Comparison of ENCODE assay signal across 27 cellular contexts in genomic region chr11:10274726-10275125, GRCh38. TPM values are rescaled to one million over a fixed set of nuclear protein-coding genes. Genes with fewer than 3 reads are reported as not detected.
A peak's percentile ranks its signal among the peaks of the same experiment; 100 is the strongest.
DNase-seq lines count a peak whose midpoint lies in the region; ATAC-seq, FAIRE-seq and TF ChIP-seq lines count a peak whose summit lies in the region.
"Had no signal": no experiment of that assay in that cellular context is flagged by ENCODE, and none has a peak within 500 bp of the region (broad histone marks: within the 10 kb centered on the region; RNA-seq: fewer than 3 reads in every experiment).

No MANE protein-coding gene starts in this region.

- H3K9me3 ChIP-seq in esophagus muscularis mucosa, result no peaks in the 10 kb centered on the region
- H3K9me3 ChIP-seq: A549, HAP-1, SJCRH30 had no signal

- peaks cover 7 to 49% (median 33%) of the 10 kb centered on the region in 4 donors for H3K4me1 ChIP-seq in esophagus muscularis mucosa
- H3K4me1 ChIP-seq: SJCRH30 had no signal

- intact Hi-C loops in esophagus muscularis mucosa (cut with DNase I), result no loop called here

- no peak for TF ChIP-seq EP300 in esophagus muscularis mucosa (IDR thresholded peaks at IDR 0.05)

- peaks cover 8 to 25% of the 10 kb centered on the region in 2 donors for H3K4me1 Mint-ChIP-seq in stimulated activated naive B cell treated with anti-CD40 and anti-IgM and Interleukin-4, amounts not matched to agents 10 μg/mL and 1 μg/mL and 100 μg/mL, for 72 hours

- peak; percentile 18 to 44 for ATAC-seq in stimulated activated naive B cell treated with anti-CD40 and anti-IgM and Interleukin-4, amounts not matched to agents 10 μg/mL and 1 μg/mL and 100 μg/mL, for 72 hours (replicated peaks)
- ATAC-seq: A549; CD8-positive, alpha-beta T cell; Right ventricle myocardium inferior had no signal

- H3K4me3 Mint-ChIP-seq in stimulated activated naive B cell treated with anti-CD40 and anti-IgM and Interleukin-4, amounts not matched to agents 10 μg/mL and 1 μg/mL and 100 μg/mL, for 72 hours, result peak overlapping the region; percentile 23 to 33
- H3K4me3 Mint-ChIP-seq: B cell; CD8-positive, alpha-beta T cell had no signal

- H3K4me3 ChIP-seq in esophagus muscularis mucosa, result peak overlapping the region in 1 of 4 donors; percentile 4
- H3K4me3 ChIP-seq: A549, HAP-1, SJCRH30 had no signal

- whole genome bisulfite sequencing in esophagus muscularis mucosa, result 46% methylated on average over 1 of the region's 1 CpG

- no peaks in the 10 kb centered on the region for H3K9me3 Mint-ChIP-seq in stimulated activated naive B cell treated with anti-CD40 and anti-IgM and Interleukin-4, amounts not matched to agents 10 μg/mL and 1 μg/mL and 100 μg/mL, for 72 hours
- H3K9me3 Mint-ChIP-seq: CD8-positive, alpha-beta T cell had no signal

- H3K27ac ChIP-seq in esophagus muscularis mucosa (replicated peaks in 1 of 4), result peak overlapping the region in 3 of 4 donors; percentile 47 to 64 (median 57)
- H3K27ac ChIP-seq: A549, C4-2B, HL-60, SJCRH30 had no signal

- DNase-seq in EH (ENCODE audit: low read depth), result peak; percentile 59
- peak; percentile 66 for DNase-seq in NAMALWA (ENCODE audit: low spot score)
- no peak for DNase-seq in esophagus muscularis mucosa (ENCODE audit: extremely low spot score)
- DNase-seq in stimulated activated naive B cell treated with anti-CD40 and anti-IgM and Interleukin-4, amounts not matched to agents 10 μg/mL and 1 μg/mL and 100 μg/mL, for 72 hours, result no peak
- no peak for DNase-seq in NCI-H82 treated with DMSO at 0.1 percent for 48 hours (lab: John Stamatoyannopoulos, UW; ENCODE audit: unreplicated experiment)
- no peak for DNase-seq in activated gamma-delta T cell treated with Interleukin-2 at 50 U/mL for 16 hours
- no peak for DNase-seq in urothelium cell line (ENCODE audit: low spot score)
- DNase-seq: CD8-positive, alpha-beta T cell; DMS 273 treated with DMSO at 0.1 percent for 48 hours; DMS79 treated with DMSO at 0.1 percent for 48 hours; GOT3; Karpas-422; NCI-H1092 treated with DMSO at 0.1 percent for 48 hours; NCI-H1436; NCI-H187; NCI-H2081 treated with DMSO at 0.1 percent for 48 hours; NCI-H2171; NCI-H226; NCI-H510A; NCI-H69; SJCRH30 had no signal

- no peaks in the 10 kb centered on the region for H3K27me3 ChIP-seq in esophagus muscularis mucosa
- H3K27me3 ChIP-seq: SJCRH30 had no signal

- TF ChIP-seq CTCF in esophagus muscularis mucosa (IDR thresholded peaks at IDR 0.05), result no peak

- TF ChIP-seq POLR2A in esophagus muscularis mucosa (IDR thresholded peaks at IDR 0.05; ENCODE audit: low read depth), result no peak

- no peaks in the 10 kb centered on the region for H3K27me3 Mint-ChIP-seq in stimulated activated naive B cell treated with anti-CD40 and anti-IgM and Interleukin-4, amounts not matched to agents 10 μg/mL and 1 μg/mL and 100 μg/mL, for 72 hours
- H3K27me3 Mint-ChIP-seq: B cell had no signal

- H3K36me3 ChIP-seq in esophagus muscularis mucosa, result no peaks in the 10 kb centered on the region
- H3K36me3 ChIP-seq: HAP-1, SJCRH30 had no signal

- H3K36me3 Mint-ChIP-seq in stimulated activated naive B cell treated with anti-CD40 and anti-IgM and Interleukin-4, amounts not matched to agents 10 μg/mL and 1 μg/mL and 100 μg/mL, for 72 hours, result peaks cover 0 to 3% of the 10 kb centered on the region in 2 donors
- H3K36me3 Mint-ChIP-seq: CD8-positive, alpha-beta T cell had no signal

- no peak for FAIRE-seq in urothelium cell line (lab: Jason Lieb, UNC)
- FAIRE-seq: A549 had no signal

- H3K27ac Mint-ChIP-seq in stimulated activated naive B cell treated with anti-CD40 and anti-IgM and Interleukin-4, amounts not matched to agents 10 μg/mL and 1 μg/mL and 100 μg/mL, for 72 hours, result no peak overlapping the region
- H3K27ac Mint-ChIP-seq: B cell; CD8-positive, alpha-beta T cell had no signal

RNA-seq across cellular contexts. Expression of gene SBF2, which starts 19.3 kb away (rescaled TPM):
- total RNA-seq in esophagus muscularis mucosa, result 10 to 100 TPM; 44.6 to 59.4 (median 53.4) TPM

RNA-seq across cellular contexts. Expression of gene ADM, which starts 30.1 kb away (rescaled TPM):
- 100 to 1,000 TPM in 2 of 4 donors, 10 to 100 TPM in 2; 57.3 to 152 (median 105) TPM for total RNA-seq in esophagus muscularis mucosa

Comparison
In these comparisons a context has a peak if more than half of its experiments do, and no peak if none do; other contexts are left out.
1. DNase-seq: peak in EH (single experiment) and NAMALWA (single experiment); none in esophagus muscularis mucosa (single experiment), stimulated activated naive B cell treated with anti-CD40 and anti-IgM and Interleukin-4, amounts not matched to agents 10 μg/mL and 1 μg/mL and 100 μg/mL, for 72 hours (single experiment), NCI-H82 treated with DMSO at 0.1 percent for 48 hours (single experiment), activated gamma-delta T cell treated with Interleukin-2 at 50 U/mL for 16 hours (single experiment) and urothelium cell line (single experiment).